1 cellular context compared by ENCODE assay signal in genomic region chr5:131164161-131164930, GRCh38.
TF ChIP-seq lines count a peak whose summit lies in the region.

No MANE protein-coding gene starts in this region.

TF ChIP-seq in GM23338, 12 proteins besides CTCF, POLR2A, EP300 and RAD21 (continued from another document):
- TF ChIP-seq ZNF462 (CRISPR knock-in tag; IDR thresholded peaks at IDR 0.05): no peak
- TF ChIP-seq STAT1 (IDR thresholded peaks at IDR 0.05; ENCODE audit: unreplicated experiment): no peak
- TF ChIP-seq REST (IDR thresholded peaks at IDR 0.05; ENCODE audit: unreplicated experiment): no peak
- TF ChIP-seq CREB1 (CRISPR knock-in tag; IDR thresholded peaks at IDR 0.05; ENCODE audit: low read depth): no peak
- TF ChIP-seq ZNF331 (CRISPR knock-in tag; IDR thresholded peaks at IDR 0.05; ENCODE audit: low read depth): no peak
- no peak for TF ChIP-seq ZNF114 (CRISPR knock-in tag; IDR thresholded peaks at IDR 0.05)
- no peak for TF ChIP-seq JUNB (IDR thresholded peaks at IDR 0.05; ENCODE audit: unreplicated experiment)
